In the genomic region with DNA sequence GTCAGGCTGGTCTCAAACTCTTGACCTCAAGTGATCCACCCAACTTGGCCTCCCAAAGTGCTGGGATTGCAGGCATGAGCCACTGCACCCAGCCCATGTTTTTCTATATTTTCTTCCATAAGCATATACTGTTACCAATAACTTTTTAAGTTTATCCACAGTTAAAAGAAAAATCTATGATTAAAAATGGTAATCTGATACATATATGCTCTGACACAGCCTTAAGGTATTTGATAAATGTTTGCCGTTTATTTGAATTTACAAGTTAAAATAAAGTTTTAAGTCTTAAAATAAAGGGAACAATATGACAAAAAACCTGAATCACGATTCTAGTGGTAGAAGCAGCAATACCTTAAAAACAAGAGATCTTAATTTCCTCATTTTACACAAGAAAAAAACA, we compare ENCODE assay signal across 20 cellular contexts. TPM values are rescaled to one million over a fixed set of nuclear protein-coding genes. Genes with fewer than 3 reads are reported as not detected.
DNase-seq lines count a peak whose midpoint lies in the region; ATAC-seq and TF ChIP-seq lines count a peak whose summit lies in the region.
"Had no signal": no experiment of that assay in that cellular context is flagged by ENCODE, and none has a peak within 500 bp of the region (broad histone marks: within the 10 kb centered on the region; RNA-seq: fewer than 3 reads in every experiment).

No MANE protein-coding gene starts in this region.

- H3K27ac ChIP-seq in ACC112 (ENCODE audit: low read depth, low read length): peak overlapping the region; percentile 28; the same call in 1 of the 2 replicates
- H3K27ac ChIP-seq in BLaER1 treated with 17β-estradiol and CSF1 and Interleukin-3, amounts not matched to agents 10 nM and 100 nM: peak overlapping the region in 8 of 11 experiments; percentile 8 to 99 (median 48); a peak in 7 of 22 replicates
- no peak overlapping the region for H3K27ac ChIP-seq in SK-N-SH (ENCODE audit: low read depth in 2 of 2, low read length in 1 of 2)
- H3K27ac ChIP-seq: brain microvascular endothelial cell, neural progenitor cell, RWPE1, stomach, transverse colon had no signal

- no peak for ATAC-seq in HG02678 (IDR thresholded peaks at IDR 0.05; ENCODE audit: unreplicated experiment)
- ATAC-seq: HCT116, heart right ventricle, left ventricle myocardium superior had no signal

- H3K27me3 ChIP-seq in ACC112 (ENCODE audit: insufficient read depth, low read length) (no peaks in the 10 kb centered on the region), SK-N-SH (ENCODE audit: insufficient read depth) (no peaks in the 10 kb centered on the region)
- H3K27me3 ChIP-seq in BLaER1 treated with 17β-estradiol and CSF1 and Interleukin-3, amounts not matched to agents 10 nM and 100 nM: no peaks in the 10 kb centered on the region
- H3K27me3 ChIP-seq: brain microvascular endothelial cell, heart right ventricle, neural progenitor cell, stomach, transverse colon had no signal

- WGBS in SK-N-SH (ENCODE audit: low lambda C conversion rate): 67% methylated on average over 2 of the region's 2 CpGs

- TF ChIP-seq EP300 in SK-N-SH (IDR thresholded peaks at IDR 0.05; ENCODE audit: borderline replicate concordance in 1 of 2, low read depth in 1 of 2, low read length in 1 of 2): no peak

- peaks cover 33% of the 10 kb centered on the region for H3K4me1 ChIP-seq in ACC112 (ENCODE audit: control insufficient read depth, insufficient read depth, low read length, unreplicated experiment)
- H3K4me1 ChIP-seq in BLaER1 treated with 17β-estradiol and CSF1 and Interleukin-3, amounts not matched to agents 10 nM and 100 nM: peaks cover 39 to 56% (median 46%) of the 10 kb centered on the region in 10 experiments
- H3K4me1 ChIP-seq in SK-N-SH (ENCODE audit: control insufficient read depth in 1 of 2, insufficient read depth in 2 of 2, low read depth in 1 of 2, low read length in 1 of 2): peaks cover 0 to 17% of the 10 kb centered on the region in 2 experiments

- peaks cover 19% of the 10 kb centered on the region for H3K36me3 ChIP-seq in ACC112 (ENCODE audit: insufficient read depth, low read length)
- peaks cover 49 to 82% (median 72%) of the 10 kb centered on the region in 11 experiments for H3K36me3 ChIP-seq in BLaER1 treated with 17β-estradiol and CSF1 and Interleukin-3, amounts not matched to agents 10 nM and 100 nM
- peaks cover 15 to 47% of the 10 kb centered on the region in 2 experiments for H3K36me3 ChIP-seq in SK-N-SH (replicated peaks in 1 of 2; ENCODE audit: control insufficient read depth in 1 of 2, insufficient read depth in 2 of 2, low read length in 1 of 2)
- H3K36me3 ChIP-seq: neural progenitor cell had no signal

- H4K20me1 ChIP-seq in BLaER1 treated with 17β-estradiol and CSF1 and Interleukin-3, amounts not matched to agents 10 nM and 100 nM: peaks cover 25 to 95% (median 82%) of the 10 kb centered on the region in 11 experiments; a peak in 19 of 22 replicates
- no peaks in the 10 kb centered on the region; the same call in 1 of the 2 replicates for H4K20me1 ChIP-seq in SK-N-SH (ENCODE audit: insufficient read depth)

- POLR2A ChIA-PET in SK-N-SH (lab: Yijun Ruan, JAX): no interaction called here

- no peak for TF ChIP-seq RAD21 in SK-N-SH (IDR thresholded peaks at IDR 0.05; ENCODE audit: low read length)

- CTCF ChIA-PET in SK-N-SH (lab: Yijun Ruan, JAX): no interaction called here

- H2AFZ ChIP-seq in ACC112 (ENCODE audit: low read length, unreplicated experiment) (no peak overlapping the region), SK-N-SH (ENCODE audit: low read depth) (no peak overlapping the region)
- H2AFZ ChIP-seq: neural progenitor cell had no signal

- no peak for TF ChIP-seq CTCF in SK-N-SH (IDR thresholded peaks at IDR 0.05)

- peaks cover 30% of the 10 kb centered on the region for H3F3A ChIP-seq in SK-N-SH (replicated peaks; ENCODE audit: insufficient read depth)

- H3K9me2 ChIP-seq in SK-N-SH: no peaks in the 10 kb centered on the region

- no peaks in the 10 kb centered on the region for H3K9me3 ChIP-seq in BLaER1 treated with 17β-estradiol and CSF1 and Interleukin-3, amounts not matched to agents 10 nM and 100 nM (replicated peaks in 1 of 11)
- H3K9me3 ChIP-seq in SK-N-SH: no peaks in the 10 kb centered on the region
- H3K9me3 ChIP-seq: heart right ventricle, stomach, transverse colon had no signal

- H3K4me3 ChIP-seq in ACC112 (ENCODE audit: low read depth, low read length) (no peak overlapping the region), SK-N-SH (ENCODE audit: low read depth in 2 of 2, low read length in 1 of 2) (no peak overlapping the region)
- peak overlapping the region in 3 of 10 experiments; percentile 9 to 80 (median 23); a peak in 3 of 20 replicates for H3K4me3 ChIP-seq in BLaER1 treated with 17β-estradiol and CSF1 and Interleukin-3, amounts not matched to agents 10 nM and 100 nM
- H3K4me3 ChIP-seq: heart right ventricle, neural progenitor cell, smooth muscle cell, stomach, transverse colon had no signal

- DNase-seq in SK-N-SH (no peak), fibroblast of peridontal ligament (ENCODE audit: extremely low read depth) (peak; percentile 49), NCI-H2107 (lab: John Stamatoyannopoulos, UW) (no peak), dermis blood vessel endothelial cell (no peak)
- DNase-seq: activated CD4-positive, alpha-beta T cell treated with anti-CD3 and anti-CD28 coated beads for 48 hours; heart right ventricle; left ventricle myocardium superior; NCI-H1105 treated with DMSO at 0.1 percent for 48 hours; NCI-H524; stimulated activated CD4-positive, alpha-beta T cell treated with anti-CD3 and anti-CD28 coated beads, Interleukin-2, amount 100 ng/mL, for 48 hours; stomach; transverse colon had no signal

- H3K79me2 ChIP-seq in ACC112 (ENCODE audit: control insufficient read depth, insufficient read depth, low read length, unreplicated experiment) (peaks cover 62% of the 10 kb centered on the region), SK-N-SH (ENCODE audit: insufficient read depth) (peaks cover 80% of the 10 kb centered on the region)

- H3K4me2 ChIP-seq in BLaER1 treated with 17β-estradiol and CSF1 and Interleukin-3, amounts not matched to agents 10 nM and 100 nM: peak overlapping the region; percentile 69 to 100 (median 95); a peak in 21 of 22 replicates
- H3K4me2 ChIP-seq in SK-N-SH: 0 out of 2 replicates have a peak overlapping the region, but pooled peaks have one; percentile 11
- H3K4me2 ChIP-seq: neural progenitor cell, smooth muscle cell had no signal

- H3K9ac ChIP-seq in BLaER1 treated with 17β-estradiol and CSF1 and Interleukin-3, amounts not matched to agents 10 nM and 100 nM: peak overlapping the region in 5 of 11 experiments; percentile 12 to 32 (median 24); a peak in 5 of 22 replicates
- H3K9ac ChIP-seq in SK-N-SH: no peak overlapping the region
- H3K9ac ChIP-seq: neural progenitor cell had no signal

TF ChIP-seq in SK-N-SH, 30 proteins besides CTCF, POLR2A, EP300 and RAD21:
- TF ChIP-seq RCOR1 (IDR thresholded peaks at IDR 0.05; ENCODE audit: low read length): no peak
- peak; percentile 33; the same call in 1 of the 2 replicates for TF ChIP-seq FOSL2 (IDR thresholded peaks at IDR 0.05; ENCODE audit: borderline replicate concordance, low read depth)
- peak; percentile 18; the same call in 1 of the 2 replicates for TF ChIP-seq JUND (IDR thresholded peaks at IDR 0.05)

RNA-seq across cellular contexts. Expression of a gene that starts 5.2 kb away (rescaled TPM):
- 10.2 and 12.0 TPM in 2 replicates for polyA plus RNA-seq in SK-N-SH (2012; rRNA removed)
- polyA plus RNA-seq in SK-N-SH (2012; cell fraction: cytosol; rRNA removed): 11.0 and 11.9 TPM in 2 replicates
- polyA plus RNA-seq in SK-N-SH (2012; cell fraction: nucleus; rRNA removed): 13.5 and 27.9 TPM in 2 replicates
- 19.2 and 24.5 TPM in 2 replicates for total RNA-seq in dermis blood vessel endothelial cell

RNA-seq across cellular contexts. Expression of a gene that starts 52.1 kb away (rescaled TPM):
- polyA plus RNA-seq in SK-N-SH (2012; rRNA removed): 330 and 351 TPM in 2 replicates
- 405 and 473 TPM in 2 replicates for polyA plus RNA-seq in SK-N-SH (2012; cell fraction: cytosol; rRNA removed)
- 242 and 281 TPM in 2 replicates for polyA plus RNA-seq in SK-N-SH (2012; cell fraction: nucleus; rRNA removed)
- 224 and 544 TPM in 2 replicates for total RNA-seq in dermis blood vessel endothelial cell

Comparison
In these comparisons a context has a peak if more than half of its experiments do, and no peak if none do; other contexts are left out.
1. H3K27ac ChIP-seq: peak in ACC112 (single experiment) and BLaER1 treated with 17β-estradiol and CSF1 and Interleukin-3, amounts not matched to agents 10 nM and 100 nM (8 of 11); none in SK-N-SH (0 of 2).